ENCODE assay signal across 9 cellular contexts in the genomic region with DNA sequence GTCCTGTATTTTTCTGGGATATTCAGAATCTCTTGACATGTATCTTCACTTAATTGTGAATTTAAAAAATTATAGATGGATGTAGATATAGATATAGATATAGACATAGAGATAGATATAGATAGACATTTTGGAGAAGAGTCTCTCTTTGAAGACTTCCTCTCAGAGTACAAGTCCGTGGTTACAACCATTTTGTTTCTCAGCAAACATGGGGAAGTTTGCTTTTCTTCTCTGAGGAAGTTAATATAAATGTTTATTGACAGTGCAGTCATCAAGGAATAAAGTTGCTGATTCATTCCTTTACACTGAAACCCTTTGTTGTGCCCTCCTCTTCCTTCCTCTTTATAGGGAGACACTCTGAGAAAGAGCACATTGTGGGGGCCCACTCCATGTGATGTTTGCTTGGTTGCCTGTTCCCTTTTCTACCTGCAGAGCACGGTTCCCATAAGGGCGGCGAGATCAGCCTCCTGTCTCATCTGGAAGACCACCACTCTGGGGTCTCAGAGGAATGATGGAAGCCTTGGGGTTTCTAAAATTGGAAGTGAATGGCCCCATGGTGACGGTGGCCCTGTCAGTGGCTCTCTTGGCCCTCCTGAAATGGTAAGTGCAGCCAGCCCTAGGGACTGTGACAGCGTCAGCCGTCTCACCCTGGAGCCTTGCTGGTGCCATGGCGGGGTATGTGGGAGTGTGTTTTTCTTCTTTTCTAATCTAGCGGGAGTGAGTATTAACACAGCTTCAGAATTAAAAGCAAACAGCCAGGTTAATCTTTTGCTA. TPM values are rescaled to one million over a fixed set of nuclear protein-coding genes. Genes with fewer than 3 reads are reported as not detected.
DNase-seq lines count a peak whose midpoint lies in the region; ATAC-seq and TF ChIP-seq lines count a peak whose summit lies in the region.
"Had no signal": no experiment of that assay in that cellular context is flagged by ENCODE, and none has a peak within 500 bp of the region (broad histone marks: within the 10 kb centered on the region; RNA-seq: fewer than 3 reads in every experiment).

A gene (plus strand): TSS at position 385 of the 774 bp plus-strand sequence. CDS start 127 bp downstream, at position 512.

- H3K36me3 Mint-ChIP-seq in chondrocyte (ENCODE audit: low read depth), result peaks cover 4% of the 10 kb centered on the region

- H3K4me1 ChIP-seq in mucosa of stomach (ENCODE audit: control insufficient read depth, insufficient read depth, low read length), result peaks cover 38% of the 10 kb centered on the region

- H3K4me3 ChIP-seq in AG04450 (ENCODE audit: low read depth, low read length) (peak within 1 kb of the TSS; percentile 25), mucosa of stomach (ENCODE audit: low read length) (peak within 1 kb of the TSS; percentile 9)

- TF ChIP-seq CTCF in AG04450 (IDR thresholded peaks at IDR 0.05; ENCODE audit: low read depth, low read length) (no peak), chondrocyte (IDR thresholded peaks at IDR 0.05) (no peak)

- peak within 1 kb of the TSS; percentile 74 for H3K27ac ChIP-seq in AG04450 (ENCODE audit: low read depth, low read length)

- no peaks in the 10 kb centered on the region for H3K36me3 ChIP-seq in mucosa of stomach (ENCODE audit: control insufficient read depth, insufficient read depth, low read length)

- DNase-seq in AG04450 (ENCODE audit: low read depth, low spot score) (no peak), NOMO-1 (lab: John Stamatoyannopoulos, UW; ENCODE audit: unreplicated experiment in 2 of 2) (peak; percentile 44 to 90), chondrocyte (ENCODE audit: low spot score) (no peak), NCI-H446 treated with DMSO at 0.1 percent for 48 hours (lab: John Stamatoyannopoulos, UW) (no peak), NCI-H69 (lab: John Stamatoyannopoulos, UW) (no peak), NCI-H226 (no peak)

- H3K9me3 Mint-ChIP-seq in chondrocyte (ENCODE audit: low read depth), result peaks cover 14% of the 10 kb centered on the region

- ATAC-seq in GM19468 (IDR thresholded peaks at IDR 0.05; ENCODE audit: extremely low read depth, unreplicated experiment), result peak; percentile 22

- CTCF ChIA-PET in AG04450 (lab: Charles Lee), result interaction anchor here (2.0 kb wide), 1 partner anchor 227 kb away, joined by 4 read pairs; no protein-coding TSS in a partner anchor

- H3K9ac ChIP-seq in mucosa of stomach (ENCODE audit: low read length), result peak within 1 kb of the TSS; percentile 71

- H3K27ac Mint-ChIP-seq in chondrocyte (ENCODE audit: unreplicated experiment), result peak within 1 kb of the TSS; percentile 87

- H3K27me3 ChIP-seq in AG04450 (ENCODE audit: control insufficient read depth, insufficient read depth, low read length), result no peaks in the 10 kb centered on the region
- no peaks in the 10 kb centered on the region for H3K27me3 ChIP-seq in mucosa of stomach (ENCODE audit: control insufficient read depth, insufficient read depth, low read length)

- H3K4me1 Mint-ChIP-seq in chondrocyte (ENCODE audit: low read depth), result peaks cover 45% of the 10 kb centered on the region

- POLR2A ChIA-PET in AG04450 (lab: Yijun Ruan, JAX), result no interaction called here

- H3K9me3 ChIP-seq in AG04450 (ENCODE audit: control insufficient read depth, insufficient read depth, low read length) (peaks cover 4% of the 10 kb centered on the region; the same call in 1 of the 2 replicates), mucosa of stomach (ENCODE audit: control insufficient read depth, low read length) (no peaks in the 10 kb centered on the region)

- peak within 1 kb of the TSS; percentile 3 for H3K4me3 Mint-ChIP-seq in chondrocyte (ENCODE audit: unreplicated experiment)
- H3K4me3 Mint-ChIP-seq: neural crest cell had no signal

- no peaks in the 10 kb centered on the region for H3K27me3 Mint-ChIP-seq in chondrocyte (ENCODE audit: low read depth)

RNA-seq across cellular contexts. Expression of the gene that starts here (rescaled TPM):
- 51.3 and 53.2 TPM in 2 replicates for polyA plus RNA-seq in AG04450 (2011; rRNA removed)
- 27.7 and 28.2 TPM in 2 replicates for polyA minus RNA-seq in AG04450 (2011; rRNA and poly(A)+ RNA removed)
- total RNA-seq in chondrocyte, result 2.4 to 4.7 TPM (median 2.5 TPM) in 3 replicates

Comparison
In these comparisons a context has a peak if more than half of its experiments do, and no peak if none do; other contexts are left out.
1. DNase-seq: peak in NOMO-1 (2 of 2); none in AG04450 (single experiment), chondrocyte (single experiment), NCI-H446 treated with DMSO at 0.1 percent for 48 hours (single experiment), NCI-H69 (single experiment) and NCI-H226 (single experiment).